1 cellular context compared by ENCODE assay signal in genomic region chr18:6056171-6056932, GRCh38.
TF ChIP-seq lines count a peak whose summit lies in the region.

No MANE protein-coding gene starts in this region.

TF ChIP-seq in IMR-90, 13 proteins besides CTCF, POLR2A, EP300 and RAD21:
- TF ChIP-seq MXI1 (IDR thresholded peaks at IDR 0.05; ENCODE audit: borderline replicate concordance, low read depth, low read length) (peak; percentile 34; the same call in 1 of the 2 replicates), FOS (IDR thresholded peaks at IDR 0.05; ENCODE audit: low read depth, low read length) (no peak), CEBPB (IDR thresholded peaks at IDR 0.05; ENCODE audit: low read depth, low read length) (peak; percentile 46; the same call in 1 of the 2 replicates), CHD1 (IDR thresholded peaks at IDR 0.05; ENCODE audit: low read depth, low read length) (no peak), RCOR1 (IDR thresholded peaks at IDR 0.05; ENCODE audit: insufficient replicate concordance, low read length) (peak; percentile 1)
